13 cellular contexts compared by ENCODE assay signal in the genomic region with DNA sequence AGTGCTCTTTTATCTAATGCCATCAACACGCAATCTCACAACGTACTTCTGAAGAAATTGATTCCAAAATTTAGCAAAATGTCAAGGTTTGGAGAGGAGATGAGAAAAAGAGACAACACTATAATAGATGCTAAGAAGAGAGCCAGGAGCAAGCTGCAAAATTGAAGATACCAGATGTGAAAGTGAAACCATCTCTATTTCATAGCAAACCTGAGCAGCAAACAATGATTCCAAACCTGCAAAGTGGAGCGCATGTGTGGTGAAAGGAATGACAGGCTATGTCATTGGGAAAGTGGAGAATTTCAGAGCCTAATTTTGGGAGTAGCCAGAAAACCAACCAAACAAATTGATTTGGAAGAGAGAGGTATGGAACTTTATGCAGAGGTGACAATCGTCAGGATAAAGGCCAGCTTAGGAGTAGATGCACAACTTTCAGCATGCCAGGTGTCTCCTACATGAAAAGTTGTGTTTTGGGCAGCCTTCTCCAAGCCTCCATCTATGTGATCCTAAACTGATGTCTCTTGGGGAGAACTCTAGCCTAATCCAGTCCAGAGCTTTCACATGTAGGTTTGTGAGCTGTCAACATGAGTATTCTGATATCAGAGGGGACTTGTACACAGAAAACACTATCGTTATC.
DNase-seq lines count a peak whose midpoint lies in the region; ATAC-seq, FAIRE-seq and TF ChIP-seq lines count a peak whose summit lies in the region.
"Had no signal": no experiment of that assay in that cellular context is flagged by ENCODE, and none has a peak within 500 bp of the region (broad histone marks: within the 10 kb centered on the region; RNA-seq: fewer than 3 reads in every experiment).

No MANE protein-coding gene starts in this region.

- no peaks in the 10 kb centered on the region for H3K79me2 ChIP-seq in OCI-LY3 (ENCODE audit: low read length)
- no peaks in the 10 kb centered on the region for H3K79me2 ChIP-seq in neural progenitor cell (ENCODE audit: low read depth)

- H3K36me3 Mint-ChIP-seq in activated naive CD4-positive, alpha-beta T cell treated with anti-CD3 and anti-CD28 coated beads, Interleukin-2, amount 10 ng/mL, durations not matched to agents 7 days and 5 days, result peaks cover 1% of the 10 kb centered on the region
- no peaks in the 10 kb centered on the region for H3K36me3 Mint-ChIP-seq in neural progenitor cell

- H3K9me3 Mint-ChIP-seq in activated naive CD4-positive, alpha-beta T cell treated with anti-CD3 and anti-CD28 coated beads, Interleukin-2, amount 10 ng/mL, durations not matched to agents 7 days and 5 days, result no peaks in the 10 kb centered on the region
- H3K9me3 Mint-ChIP-seq in neural progenitor cell, result no peaks in the 10 kb centered on the region
- H3K9me3 Mint-ChIP-seq: dendritic cell treated with granulocyte-macrophage colony-stimulating factor and Interleukin-4, amounts not matched to agents 40 ng/mL and 50 ng/mL, for 4 days had no signal

- H3K27me3 Mint-ChIP-seq in activated naive CD4-positive, alpha-beta T cell treated with anti-CD3 and anti-CD28 coated beads, Interleukin-2, amount 10 ng/mL, durations not matched to agents 7 days and 5 days, result peaks cover 4% of the 10 kb centered on the region
- H3K27me3 Mint-ChIP-seq in neural progenitor cell (ENCODE audit: insufficient read depth, low read depth), result peaks cover 3% of the 10 kb centered on the region

- peak overlapping the region; percentile 55 for H3K4me2 ChIP-seq in OCI-LY3 (ENCODE audit: low read length)
- no peak overlapping the region for H3K4me2 ChIP-seq in neural progenitor cell

- FAIRE-seq in D721Med (lab: Jason Lieb, UNC), result no peak

- H3K4me3 Mint-ChIP-seq in activated naive CD4-positive, alpha-beta T cell treated with anti-CD3 and anti-CD28 coated beads, Interleukin-2, amount 10 ng/mL, durations not matched to agents 7 days and 5 days, result peak overlapping the region; percentile 21
- H3K4me3 Mint-ChIP-seq in neural progenitor cell, result no peak overlapping the region
- H3K4me3 Mint-ChIP-seq: dendritic cell treated with granulocyte-macrophage colony-stimulating factor and Interleukin-4, amounts not matched to agents 40 ng/mL and 50 ng/mL, for 4 days had no signal

- H3K9me3 ChIP-seq in OCI-LY3 (ENCODE audit: insufficient read depth, low read length) (no peaks in the 10 kb centered on the region), thoracic aorta (no peaks in the 10 kb centered on the region), neural progenitor cell (ENCODE audit: low read depth) (no peaks in the 10 kb centered on the region)
- H3K9me3 ChIP-seq in effector memory CD4-positive, alpha-beta T cell (ENCODE audit: control insufficient read depth, low read length), result no peaks in the 10 kb centered on the region
- H3K9me3 ChIP-seq: BLaER1 treated with 17β-estradiol and CSF1 and Interleukin-3, amounts not matched to agents 10 nM and 100 nM had no signal

- no peaks in the 10 kb centered on the region for H3K27me3 ChIP-seq in OCI-LY3 (ENCODE audit: low read depth, low read length)
- H3K27me3 ChIP-seq in effector memory CD4-positive, alpha-beta T cell (replicated peaks; ENCODE audit: control insufficient read depth, insufficient read depth, low read length, poor library complexity, severe bottlenecking), result no peaks in the 10 kb centered on the region
- H3K27me3 ChIP-seq in thoracic aorta (replicated peaks; ENCODE audit: insufficient read depth), result no peaks in the 10 kb centered on the region
- H3K27me3 ChIP-seq in neural progenitor cell, result no peaks in the 10 kb centered on the region
- H3K27me3 ChIP-seq: BLaER1 treated with 17β-estradiol and CSF1 and Interleukin-3, amounts not matched to agents 10 nM and 100 nM had no signal

- H3K36me3 ChIP-seq in OCI-LY3 (replicated peaks; ENCODE audit: low read depth, low read length), result no peaks in the 10 kb centered on the region
- no peaks in the 10 kb centered on the region for H3K36me3 ChIP-seq in effector memory CD4-positive, alpha-beta T cell (ENCODE audit: control insufficient read depth, insufficient read depth, low read length)
- H3K36me3 ChIP-seq in thoracic aorta, result no peaks in the 10 kb centered on the region
- H3K36me3 ChIP-seq in neural progenitor cell, result no peaks in the 10 kb centered on the region
- H3K36me3 ChIP-seq: BLaER1 treated with 17β-estradiol and CSF1 and Interleukin-3, amounts not matched to agents 10 nM and 100 nM had no signal

- H3K27ac ChIP-seq in OCI-LY3 (ENCODE audit: low read length) (no peak overlapping the region), thoracic aorta (peak overlapping the region; percentile 27 to 70), neural progenitor cell (no peak overlapping the region)
- no peak overlapping the region for H3K27ac ChIP-seq in effector memory CD4-positive, alpha-beta T cell (ENCODE audit: insufficient read depth, low read length, poor library complexity, severe bottlenecking)
- H3K27ac ChIP-seq: BLaER1 treated with 17β-estradiol and CSF1 and Interleukin-3, amounts not matched to agents 10 nM and 100 nM had no signal

- DNase-seq in activated naive CD4-positive, alpha-beta T cell treated with anti-CD3 and anti-CD28 coated beads, Interleukin-2, amount 10 ng/mL, durations not matched to agents 7 days and 5 days, result peak; percentile 23
- DNase-seq in activated naive CD4-positive, alpha-beta T cell treated with Interleukin-2 at 50 U/mL for 16 hours, result no peak
- no peak for DNase-seq in effector memory CD4-positive, alpha-beta T cell
- DNase-seq in thoracic aorta (ENCODE audit: low spot score), result no peak
- DNase-seq in neural progenitor cell (ENCODE audit: low spot score), result no peak
- DNase-seq in NCI-H526 treated with DMSO at 0.1 percent for 48 hours (lab: John Stamatoyannopoulos, UW), result no peak
- no peak for DNase-seq in D721Med (ENCODE audit: insufficient read length, low spot score)
- DNase-seq: retina; stimulated activated CD4-positive, alpha-beta T cell treated with anti-CD3 and anti-CD28 coated beads, Interleukin-4, amount 100 ng/mL, for 24 hours; stimulated activated naive CD4-positive, alpha-beta T cell treated with Interleukin-2 at 50 U/mL for 16 hours had no signal

- H3K9ac ChIP-seq in OCI-LY3 (ENCODE audit: low read length) (no peak overlapping the region), neural progenitor cell (no peak overlapping the region)
- H3K9ac ChIP-seq: BLaER1 treated with 17β-estradiol and CSF1 and Interleukin-3, amounts not matched to agents 10 nM and 100 nM had no signal

- H3F3A ChIP-seq in neural progenitor cell (ENCODE audit: low read depth), result no peaks in the 10 kb centered on the region

- TF ChIP-seq CTCF in OCI-LY3 (IDR thresholded peaks at IDR 0.05; ENCODE audit: low read depth, low read length) (no peak), thoracic aorta (IDR thresholded peaks at IDR 0.05) (no peak), neural progenitor cell (IDR thresholded peaks at IDR 0.05) (no peak), D721Med (IDR thresholded peaks at IDR 0.05; ENCODE audit: insufficient read depth, missing control alignments) (no peak)

- no peak overlapping the region for H3K27ac Mint-ChIP-seq in activated naive CD4-positive, alpha-beta T cell treated with anti-CD3 and anti-CD28 coated beads, Interleukin-2, amount 10 ng/mL, durations not matched to agents 7 days and 5 days
- H3K27ac Mint-ChIP-seq in neural progenitor cell, result no peak overlapping the region
- H3K27ac Mint-ChIP-seq: dendritic cell treated with granulocyte-macrophage colony-stimulating factor and Interleukin-4, amounts not matched to agents 40 ng/mL and 50 ng/mL, for 4 days had no signal

- H4K20me1 ChIP-seq in OCI-LY3 (ENCODE audit: insufficient read depth, low read length) (no peaks in the 10 kb centered on the region), neural progenitor cell (ENCODE audit: low read depth) (no peaks in the 10 kb centered on the region)
- H4K20me1 ChIP-seq: BLaER1 treated with 17β-estradiol and CSF1 and Interleukin-3, amounts not matched to agents 10 nM and 100 nM had no signal

- peaks cover 13% of the 10 kb centered on the region for H3K4me1 Mint-ChIP-seq in activated naive CD4-positive, alpha-beta T cell treated with anti-CD3 and anti-CD28 coated beads, Interleukin-2, amount 10 ng/mL, durations not matched to agents 7 days and 5 days
- peaks cover 23% of the 10 kb centered on the region for H3K4me1 Mint-ChIP-seq in neural progenitor cell

- peak overlapping the region; percentile 50 for H2AFZ ChIP-seq in OCI-LY3 (ENCODE audit: low read depth, low read length)
- no peak overlapping the region for H2AFZ ChIP-seq in neural progenitor cell (replicated peaks)

- H3K4me1 ChIP-seq in OCI-LY3 (ENCODE audit: low read length) (peaks cover 13% of the 10 kb centered on the region), thoracic aorta (ENCODE audit: control insufficient read depth in 1 of 2, low read depth in 2 of 2) (peaks cover 24 to 45% of the 10 kb centered on the region in 2 donors), neural progenitor cell (no peaks in the 10 kb centered on the region)
- no peaks in the 10 kb centered on the region for H3K4me1 ChIP-seq in effector memory CD4-positive, alpha-beta T cell (ENCODE audit: control insufficient read depth, insufficient read depth, low read length, poor library complexity, severe bottlenecking)

- CTCF ChIA-PET in activated naive CD4-positive, alpha-beta T cell treated with anti-CD3 and anti-CD28 coated beads, Interleukin-2, amount 10 ng/mL, durations not matched to agents 7 days and 5 days (lab: Charles Lee), result interaction anchor here (0.8 to 1.2 kb wide), 2 partner anchors 13 to 214 kb away, joined by 3 read pairs; no protein-coding TSS in a partner anchor

- H3K4me3 ChIP-seq in OCI-LY3 (ENCODE audit: low read length), result peak overlapping the region; percentile 51
- H3K4me3 ChIP-seq in effector memory CD4-positive, alpha-beta T cell (ENCODE audit: insufficient read depth, low read depth, low read length, poor library complexity, severe bottlenecking), result peak overlapping the region; percentile 28
- H3K4me3 ChIP-seq in thoracic aorta, result no peak overlapping the region
- no peak overlapping the region for H3K4me3 ChIP-seq in neural progenitor cell
- H3K4me3 ChIP-seq: BLaER1 treated with 17β-estradiol and CSF1 and Interleukin-3, amounts not matched to agents 10 nM and 100 nM had no signal

- no peak for ATAC-seq in thoracic aorta (ENCODE audit: insufficient number of reproducible peaks, low FRiP score, low read depth)

Comparison
In these comparisons a context has a peak if more than half of its experiments do, and no peak if none do; other contexts are left out.
1. H3K27ac ChIP-seq: peak in thoracic aorta (2 of 2); none in OCI-LY3 (single experiment), effector memory CD4-positive, alpha-beta T cell (single experiment) and neural progenitor cell (single experiment).
2. H3K4me3 ChIP-seq: peak in OCI-LY3 (single experiment) and effector memory CD4-positive, alpha-beta T cell (single experiment); none in thoracic aorta (single experiment) and neural progenitor cell (single experiment).